9 cellular contexts compared by ENCODE assay signal in the genomic region with DNA sequence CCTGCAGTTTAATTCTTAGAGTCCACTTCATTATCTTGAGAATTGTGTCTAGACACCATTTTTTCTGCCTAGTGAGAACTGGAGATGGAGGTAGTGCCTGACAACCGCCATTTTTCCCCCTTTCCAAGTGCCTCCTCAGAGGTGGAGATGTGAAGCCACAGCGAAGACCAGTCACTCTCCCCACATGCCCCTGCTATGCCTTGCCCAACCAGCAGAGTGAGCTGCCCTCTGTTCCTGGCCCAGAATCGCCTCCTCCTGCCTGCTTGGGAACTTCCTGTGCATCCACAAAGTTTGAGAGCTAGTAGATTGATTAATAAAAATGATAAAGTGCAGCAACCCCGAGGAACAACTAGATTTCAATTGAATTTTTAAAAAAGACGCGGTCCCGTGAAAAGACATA.
A peak's percentile ranks its signal among the peaks of the same experiment; 100 is the strongest.
DNase-seq lines count a peak whose midpoint lies in the region; ATAC-seq and TF ChIP-seq lines count a peak whose summit lies in the region.
"Had no signal": no experiment of that assay in that cellular context is flagged by ENCODE, and none has a peak within 500 bp of the region (broad histone marks: within the 10 kb centered on the region; RNA-seq: fewer than 3 reads in every experiment).

No MANE protein-coding gene starts in this region.

- H3K27ac Mint-ChIP-seq in chondrocyte (ENCODE audit: unreplicated experiment): no peak overlapping the region
- no peak overlapping the region for H3K27ac Mint-ChIP-seq in immature natural killer cell
- H3K27ac Mint-ChIP-seq: activated naive CD4-positive, alpha-beta T cell treated with anti-CD3 and anti-CD28 coated beads, Interleukin-2, amount 50 U/mL, for 72 hours had no signal

- no peaks in the 10 kb centered on the region for H3K36me3 Mint-ChIP-seq in chondrocyte (ENCODE audit: low read depth)
- H3K36me3 Mint-ChIP-seq in immature natural killer cell: no peaks in the 10 kb centered on the region
- H3K36me3 Mint-ChIP-seq: activated naive CD4-positive, alpha-beta T cell treated with anti-CD3 and anti-CD28 coated beads, Interleukin-2, amount 50 U/mL, for 72 hours had no signal

- no peaks in the 10 kb centered on the region for H3K9me2 ChIP-seq in Loucy (replicated peaks; ENCODE audit: low read depth, low read length)

- no peaks in the 10 kb centered on the region for H3K79me2 ChIP-seq in Loucy (ENCODE audit: insufficient read depth, low read length)

- no peaks in the 10 kb centered on the region for H3K9me3 ChIP-seq in Loucy (ENCODE audit: insufficient read depth, low read depth, low read length)
- no peaks in the 10 kb centered on the region for H3K9me3 ChIP-seq in sigmoid colon

- H3K27me3 ChIP-seq in Loucy (ENCODE audit: insufficient read depth, low read length, poor library complexity, severe bottlenecking) (no peaks in the 10 kb centered on the region), sigmoid colon (no peaks in the 10 kb centered on the region)

- WGBS in sigmoid colon, 2 donors: 65 to 68% methylated on average over 7 of the region's 7 CpGs

- no peak overlapping the region for H3K9ac ChIP-seq in Loucy (ENCODE audit: low read depth, low read length, poor library complexity, severe bottlenecking)

- no peaks in the 10 kb centered on the region for H3F3A ChIP-seq in Loucy (ENCODE audit: low read depth)

- no peaks in the 10 kb centered on the region for H4K20me1 ChIP-seq in Loucy (ENCODE audit: insufficient read depth, low read length, poor library complexity, severe bottlenecking)

- H3K4me1 Mint-ChIP-seq in chondrocyte (ENCODE audit: low read depth): no peaks in the 10 kb centered on the region
- no peaks in the 10 kb centered on the region for H3K4me1 Mint-ChIP-seq in immature natural killer cell

- H3K27me3 Mint-ChIP-seq in chondrocyte (ENCODE audit: low read depth): peaks cover 63% of the 10 kb centered on the region
- H3K27me3 Mint-ChIP-seq in immature natural killer cell (ENCODE audit: low read depth in 3 of 3): peaks cover 3 to 14% (median 3%) of the 10 kb centered on the region in 3 donors

- TF ChIP-seq EP300 in sigmoid colon (IDR thresholded peaks at IDR 0.05): no peak

- H3K4me1 ChIP-seq in Loucy (ENCODE audit: insufficient read depth, low read length, poor library complexity, severe bottlenecking): no peaks in the 10 kb centered on the region
- no peaks in the 10 kb centered on the region for H3K4me1 ChIP-seq in sigmoid colon

- no peak overlapping the region for H3K27ac ChIP-seq in sigmoid colon

- intact Hi-C loops in sigmoid colon (cut with DNase I): no loop called here

- no peak for ATAC-seq in HG03159 (IDR thresholded peaks at IDR 0.05; ENCODE audit: unreplicated experiment)
- ATAC-seq: activated naive CD4-positive, alpha-beta T cell treated with anti-CD3 and anti-CD28 coated beads, Interleukin-2, amount 50 U/mL, for 72 hours had no signal

- no peak for TF ChIP-seq POLR2A in sigmoid colon (IDR thresholded peaks at IDR 0.05)

- H3K4me3 Mint-ChIP-seq in chondrocyte (ENCODE audit: unreplicated experiment): no peak overlapping the region
- no peak overlapping the region for H3K4me3 Mint-ChIP-seq in immature natural killer cell

- TF ChIP-seq CTCF in Loucy (conservative IDR thresholded peaks at IDR 0.05; ENCODE audit: low read length) (peak; percentile 79), chondrocyte (IDR thresholded peaks at IDR 0.05) (peak; percentile 77), sigmoid colon (IDR thresholded peaks at IDR 0.05) (peak in 2 of 4 experiments; percentile 7 to 34)

- no peak overlapping the region for H3K4me2 ChIP-seq in Loucy (ENCODE audit: low read depth, low read length, poor library complexity, severe bottlenecking)

- peak; percentile 55 for DNase-seq in activated effector memory CD4-positive, alpha-beta T cell treated with anti-CD3 and anti-CD28 coated beads, Interleukin-2, amount 50 U/mL, for 16 hours
- DNase-seq in activated effector memory CD4-positive, alpha-beta T cell treated with Interleukin-2 at 50 U/mL for 16 hours: no peak
- DNase-seq in chondrocyte (ENCODE audit: low spot score) (no peak), sigmoid colon (peak; percentile 13), immature natural killer cell (no peak)
- no peak for DNase-seq in effector CD8-positive, alpha-beta T cell (lab: John Stamatoyannopoulos, UW)

- H3K36me3 ChIP-seq in Loucy (ENCODE audit: insufficient read depth, low read length) (no peaks in the 10 kb centered on the region), sigmoid colon (no peaks in the 10 kb centered on the region)

- H3K4me3 ChIP-seq in Loucy (ENCODE audit: low read length, poor library complexity, severe bottlenecking) (no peak overlapping the region), sigmoid colon (no peak overlapping the region)

- H3K9me3 Mint-ChIP-seq in chondrocyte (ENCODE audit: low read depth) (no peaks in the 10 kb centered on the region), immature natural killer cell (no peaks in the 10 kb centered on the region)
- H3K9me3 Mint-ChIP-seq: activated naive CD4-positive, alpha-beta T cell treated with anti-CD3 and anti-CD28 coated beads, Interleukin-2, amount 50 U/mL, for 72 hours had no signal

- H2AFZ ChIP-seq in Loucy (ENCODE audit: low read length): no peak overlapping the region

Comparison
In these comparisons a context has a peak if more than half of its experiments do, and no peak if none do; other contexts are left out.
1. DNase-seq: peak in activated effector memory CD4-positive, alpha-beta T cell treated with anti-CD3 and anti-CD28 coated beads, Interleukin-2, amount 50 U/mL, for 16 hours (single experiment) and sigmoid colon (single experiment); none in activated effector memory CD4-positive, alpha-beta T cell treated with Interleukin-2 at 50 U/mL for 16 hours (single experiment), chondrocyte (single experiment), effector CD8-positive, alpha-beta T cell (single experiment) and immature natural killer cell (0 of 3).